8 cellular contexts compared by ENCODE assay signal in the genomic region with DNA sequence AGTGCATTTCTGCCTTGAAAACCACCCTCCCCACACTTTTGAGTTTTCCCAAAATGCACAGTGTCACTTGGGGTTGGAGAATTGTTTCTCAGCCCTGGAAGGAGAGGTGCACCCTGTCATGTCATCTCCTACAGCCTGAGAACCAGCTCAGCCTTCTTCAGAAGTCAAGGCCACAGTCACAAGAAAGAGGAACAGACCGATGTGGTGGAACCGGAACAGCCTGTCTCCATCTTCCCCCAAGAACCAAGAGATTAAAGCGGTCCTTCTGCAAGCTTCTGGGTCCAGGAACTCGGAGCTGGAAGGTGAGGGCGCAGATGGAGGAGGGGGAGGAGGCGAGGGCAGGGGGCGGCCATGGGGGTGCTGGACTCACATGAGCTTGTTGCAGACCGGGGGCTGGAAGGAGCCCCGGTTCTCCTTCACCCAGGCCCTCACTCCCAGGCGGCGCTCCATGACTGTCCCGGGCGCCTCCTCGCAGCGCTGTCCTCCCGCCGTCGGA. TPM values are rescaled to one million over a fixed set of nuclear protein-coding genes. Genes with fewer than 3 reads are reported as not detected.
A peak's percentile ranks its signal among the peaks of the same experiment; 100 is the strongest.
DNase-seq lines count a peak whose midpoint lies in the region; FAIRE-seq and TF ChIP-seq lines count a peak whose summit lies in the region.

No MANE protein-coding gene starts in this region.

- peaks cover 13% of the 10 kb centered on the region for H3K4me1 Mint-ChIP-seq in MCF 10A (ENCODE audit: insufficient read depth, unreplicated experiment)

- peaks cover 0 to 3% of the 10 kb centered on the region in 2 donors for H3K4me1 ChIP-seq in breast epithelium
- H3K4me1 ChIP-seq in duodenal mucosa (ENCODE audit: control insufficient read depth in 1 of 2, insufficient read depth in 2 of 2, low read length in 2 of 2), result peaks cover 30 to 39% of the 10 kb centered on the region in 2 donors
- H3K4me1 ChIP-seq in mucosa of stomach (ENCODE audit: control insufficient read depth, insufficient read depth, low read length), result peaks cover 12% of the 10 kb centered on the region

- H3K9ac ChIP-seq in duodenal mucosa (ENCODE audit: low read depth in 1 of 2, low read length in 2 of 2) (peak overlapping the region; percentile 87 to 95), mucosa of stomach (ENCODE audit: low read length) (peak overlapping the region; percentile 69)

- TF ChIP-seq CTCF in breast epithelium (IDR thresholded peaks at IDR 0.05), result no peak
- TF ChIP-seq CTCF in MCF 10A (IDR thresholded peaks at IDR 0.05; ENCODE audit: unreplicated experiment), result no peak

- H3K36me3 Mint-ChIP-seq in MCF 10A (ENCODE audit: insufficient read depth, unreplicated experiment), result no peaks in the 10 kb centered on the region

- no peak overlapping the region for H3K4me3 Mint-ChIP-seq in MCF 10A (ENCODE audit: unreplicated experiment)

- no peaks in the 10 kb centered on the region for H3K27me3 ChIP-seq in breast epithelium
- no peaks in the 10 kb centered on the region for H3K27me3 ChIP-seq in duodenal mucosa (ENCODE audit: control insufficient read depth in 1 of 2, insufficient read depth in 2 of 2, low read length in 2 of 2)
- H3K27me3 ChIP-seq in mucosa of stomach (ENCODE audit: control insufficient read depth, insufficient read depth, low read length), result peaks cover 19% of the 10 kb centered on the region

- no peaks in the 10 kb centered on the region for H3K9me3 Mint-ChIP-seq in MCF 10A (ENCODE audit: unreplicated experiment)

- CTCF ChIA-PET in MCF 10A (lab: Yijun Ruan, JAX), result no interaction called here

- no peaks in the 10 kb centered on the region for H3K27me3 Mint-ChIP-seq in MCF 10A (ENCODE audit: insufficient read depth, unreplicated experiment)

- no TSS peak for BruUV-seq in MCF 10A (replicated peaks; lab: Mats Ljungman, UMichigan)

- POLR2A ChIA-PET in MCF 10A (lab: Yijun Ruan, JAX), result no interaction called here

- H3K36me3 ChIP-seq in breast epithelium, result no peaks in the 10 kb centered on the region
- H3K36me3 ChIP-seq in duodenal mucosa (ENCODE audit: control insufficient read depth in 1 of 2, insufficient read depth in 2 of 2, low read length in 2 of 2), result peaks cover 0 to under 1% of the 10 kb centered on the region in 2 donors
- H3K36me3 ChIP-seq in mucosa of stomach (ENCODE audit: control insufficient read depth, insufficient read depth, low read length), result no peaks in the 10 kb centered on the region

- no peak for TF ChIP-seq POLR2A in breast epithelium (IDR thresholded peaks at IDR 0.05)

- intact Hi-C loops in breast epithelium (cut with DNase I; ENCODE audit: low total_unique reads) (no loop called here), MCF 10A (cut with micrococcal nuclease) (no loop called here)

- H3K27ac Mint-ChIP-seq in MCF 10A (ENCODE audit: low read depth, unreplicated experiment), result no peak overlapping the region

- no peak for FAIRE-seq in HTR-8/SVneo (lab: Jason Lieb, UNC)

- DNase-seq in breast epithelium (ENCODE audit: low spot score in 2 of 2) (no peak), MCF 10A (ENCODE audit: unreplicated experiment) (no peak), NOMO-1 (lab: John Stamatoyannopoulos, UW; ENCODE audit: unreplicated experiment in 2 of 2) (peak; percentile 63 to 69), kidney glomerular epithelial cell (lab: John Stamatoyannopoulos, UW) (no peak), HTR-8/SVneo (ENCODE audit: insufficient read length, low spot score) (no peak), NAMALWA (ENCODE audit: low spot score) (no peak)

- H3K27ac ChIP-seq in breast epithelium, result peak overlapping the region; percentile 89 to 91
- peak overlapping the region; percentile 83 for H3K27ac ChIP-seq in duodenal mucosa (ENCODE audit: low read depth, low read length)

- H3K4me3 ChIP-seq in breast epithelium (peak overlapping the region; percentile 58 to 67 (median 66)), duodenal mucosa (ENCODE audit: low read depth in 1 of 2, low read length in 2 of 2) (peak overlapping the region; percentile 83 to 84), mucosa of stomach (ENCODE audit: low read length) (peak overlapping the region; percentile 42)

- H3K9me3 ChIP-seq in breast epithelium (no peaks in the 10 kb centered on the region), duodenal mucosa (ENCODE audit: control insufficient read depth in 1 of 2, low read length in 2 of 2) (no peaks in the 10 kb centered on the region), mucosa of stomach (ENCODE audit: control insufficient read depth, low read length) (no peaks in the 10 kb centered on the region)

RNA-seq across cellular contexts. Expression of a gene that starts 0.2 kb away (rescaled TPM):
- 1 to 10 TPM; 4.4 to 6.2 (median 5.9) TPM for total RNA-seq in breast epithelium
- not detected in 2 replicates for total RNA-seq in MCF 10A (2022)

RNA-seq across cellular contexts. Expression of a gene that starts 28.2 kb away (rescaled TPM):
- total RNA-seq in breast epithelium, result 1 to 10 TPM in 1 of 3 donors, under 1 TPM in 2; 0.80 to 1.0 (median 0.98) TPM
- not detected in 2 replicates for total RNA-seq in MCF 10A (2022)

Comparison
In these comparisons a context has a peak if more than half of its experiments do, and no peak if none do; other contexts are left out.
1. DNase-seq: peak in NOMO-1 (2 of 2); none in breast epithelium (0 of 2), MCF 10A (single experiment), kidney glomerular epithelial cell (single experiment), HTR-8/SVneo (single experiment) and NAMALWA (single experiment).
2. Peak in every context shown above with its lines, with median percentiles within 50 percentile points of each other: H3K4me3 ChIP-seq.